Comparison of ENCODE assay signal across 16 cellular contexts in genomic region chr7:76997381-76998262, GRCh38. TPM values are rescaled to one million over a fixed set of nuclear protein-coding genes. Genes with fewer than 3 reads are reported as not detected.
A peak's percentile ranks its signal among the peaks of the same experiment; 100 is the strongest.
DNase-seq lines count a peak whose midpoint lies in the region; ATAC-seq, FAIRE-seq and TF ChIP-seq lines count a peak whose summit lies in the region.
"Had no signal": no experiment of that assay in that cellular context is flagged by ENCODE, and none has a peak within 500 bp of the region (broad histone marks: within the 10 kb centered on the region; RNA-seq: fewer than 3 reads in every experiment).

No MANE protein-coding gene starts in this region.

- no peaks in the 10 kb centered on the region for H3K9me1 ChIP-seq in keratinocyte (ENCODE audit: control insufficient read depth, extremely low read depth, insufficient read depth, low read length)

- H3K4me1 ChIP-seq in left ventricle myocardium inferior (no peaks in the 10 kb centered on the region), keratinocyte (ENCODE audit: control insufficient read depth, extremely low read depth, insufficient read depth, low read length) (no peaks in the 10 kb centered on the region), aorta (ENCODE audit: control insufficient read depth in 1 of 2, insufficient read depth in 2 of 2, low read length in 2 of 2) (no peaks in the 10 kb centered on the region)
- H3K4me1 ChIP-seq: BLaER1 treated with 17β-estradiol and CSF1 and Interleukin-3, amounts not matched to agents 10 nM and 100 nM; spleen had no signal

- dilution Hi-C loops in keratinocyte (cut with MboI; ENCODE audit: extremely low pct_ligation_motif_present, low sequenced_read_pairs): no loop called here

- H3K27ac ChIP-seq in left ventricle myocardium inferior (replicated peaks) (no peak overlapping the region), keratinocyte (ENCODE audit: control insufficient read depth, insufficient read depth, low read length) (no peak overlapping the region), aorta (ENCODE audit: low read depth in 1 of 2, low read length in 2 of 2) (no peak overlapping the region)
- H3K27ac ChIP-seq: BLaER1 treated with 17β-estradiol and CSF1 and Interleukin-3, amounts not matched to agents 10 nM and 100 nM; brain microvascular endothelial cell had no signal

- no peak overlapping the region for H3K4me3 ChIP-seq in left ventricle myocardium inferior
- H3K4me3 ChIP-seq in keratinocyte (ENCODE audit: control insufficient read depth in 2 of 3, extremely low read depth in 1 of 3, insufficient read depth in 2 of 3, low read depth in 1 of 3, low read length in 3 of 3): no peak overlapping the region
- H3K4me3 ChIP-seq in aorta (ENCODE audit: low read length in 2 of 2): no peak overlapping the region
- H3K4me3 ChIP-seq: BLaER1 treated with 17β-estradiol and CSF1 and Interleukin-3, amounts not matched to agents 10 nM and 100 nM; spleen had no signal

- TF ChIP-seq CTCF in left ventricle myocardium inferior (IDR thresholded peaks at IDR 0.05; ENCODE audit: borderline replicate concordance): no peak
- TF ChIP-seq CTCF in keratinocyte (optimal IDR thresholded peaks at IDR 0.05 in 1 of 3, IDR thresholded peaks at IDR 0.05 in 1 of 3, conservative IDR thresholded peaks at IDR 0.05 in 1 of 3; ENCODE audit: extremely low read depth in 1 of 3, insufficient read depth in 2 of 3, low read length in 3 of 3): no peak

- no peak overlapping the region for H3K27ac Mint-ChIP-seq in activated T-helper 17 cell treated with anti-CD3 and anti-CD28 coated beads, Interleukin-2, amount 50 U/mL, for 72 hours

- peak; percentile 70 for DNase-seq in cardiac septum (ENCODE audit: low spot score)
- DNase-seq in left ventricle myocardium inferior: no peak
- no peak for DNase-seq in keratinocyte (ENCODE audit: low read depth, low spot score)
- no peak for DNase-seq in aorta
- DNase-seq in stimulated activated CD4-positive, alpha-beta T cell treated with anti-CD3 and anti-CD28 coated beads, Interleukin-12 subunit alpha, Interleukin-12 subunit beta, amount 100 ng/mL, for 4 hours: no peak
- DNase-seq in SKM-1 (lab: John Stamatoyannopoulos, UW; ENCODE audit: unreplicated experiment): no peak
- DNase-seq: brain microvascular endothelial cell, erythroblast, NCI-H2029, spleen, T-cell had no signal

- no peaks in the 10 kb centered on the region for H3K9me3 ChIP-seq in left ventricle myocardium inferior (replicated peaks)
- no peaks in the 10 kb centered on the region for H3K9me3 ChIP-seq in keratinocyte (ENCODE audit: control insufficient read depth, low read depth, low read length)
- no peaks in the 10 kb centered on the region for H3K9me3 ChIP-seq in aorta (ENCODE audit: control insufficient read depth, low read length)
- H3K9me3 ChIP-seq: BLaER1 treated with 17β-estradiol and CSF1 and Interleukin-3, amounts not matched to agents 10 nM and 100 nM; spleen had no signal

- H4K20me1 ChIP-seq in keratinocyte (ENCODE audit: control insufficient read depth, extremely low read depth, insufficient read depth, low read length): no peaks in the 10 kb centered on the region

- peaks cover 9% of the 10 kb centered on the region for H3K36me3 ChIP-seq in left ventricle myocardium inferior
- H3K36me3 ChIP-seq in keratinocyte (ENCODE audit: control insufficient read depth in 2 of 2, extremely low read depth in 1 of 2, insufficient read depth in 2 of 2, low read length in 2 of 2): peaks cover 0 to 3% of the 10 kb centered on the region in 2 experiments
- no peaks in the 10 kb centered on the region for H3K36me3 ChIP-seq in aorta (ENCODE audit: control insufficient read depth in 1 of 2, insufficient read depth in 2 of 2, low read length in 1 of 2)
- H3K36me3 ChIP-seq: brain microvascular endothelial cell had no signal

- no peaks in the 10 kb centered on the region for H3K9me3 Mint-ChIP-seq in activated T-helper 17 cell treated with anti-CD3 and anti-CD28 coated beads, Interleukin-2, amount 50 U/mL, for 72 hours
- H3K9me3 Mint-ChIP-seq: neural crest cell, T-cell had no signal

- no peak overlapping the region for H3K4me3 Mint-ChIP-seq in activated T-helper 17 cell treated with anti-CD3 and anti-CD28 coated beads, Interleukin-2, amount 50 U/mL, for 72 hours
- H3K4me3 Mint-ChIP-seq: neural crest cell, T-cell had no signal

- H3K27me3 ChIP-seq in left ventricle myocardium inferior (ENCODE audit: low read depth) (no peaks in the 10 kb centered on the region), keratinocyte (ENCODE audit: control insufficient read depth, extremely low read depth, insufficient read depth, low read length) (no peaks in the 10 kb centered on the region), aorta (ENCODE audit: control insufficient read depth in 1 of 2, insufficient read depth in 2 of 2, low read length in 1 of 2) (no peaks in the 10 kb centered on the region)
- H3K27me3 ChIP-seq: BLaER1 treated with 17β-estradiol and CSF1 and Interleukin-3, amounts not matched to agents 10 nM and 100 nM; brain microvascular endothelial cell; spleen had no signal

- H3K27me3 Mint-ChIP-seq in activated T-helper 17 cell treated with anti-CD3 and anti-CD28 coated beads, Interleukin-2, amount 50 U/mL, for 72 hours: no peaks in the 10 kb centered on the region
- H3K27me3 Mint-ChIP-seq: T-cell had no signal

- intact Hi-C loops in cardiac septum (cut with DNase I) (loop anchor here (10.0 kb wide), 1 partner anchor 493 kb away; no protein-coding TSS in a partner anchor), left ventricle myocardium inferior (cut with micrococcal nuclease) (no loop called here), aorta (cut with DNase I) (no loop called here)

- H3K79me2 ChIP-seq in keratinocyte (ENCODE audit: control insufficient read depth, insufficient read depth, low read length): peaks cover 13% of the 10 kb centered on the region

- FAIRE-seq in keratinocyte (lab: Jason Lieb, UNC): peak; percentile 61

- WGBS in aorta, 2 donors: 74 to 88% methylated on average over 4 of the region's 4 CpGs

- no peak overlapping the region for H3K9ac ChIP-seq in keratinocyte (ENCODE audit: control insufficient read depth, extremely low read depth, insufficient read depth, low read length)
- H3K9ac ChIP-seq: BLaER1 treated with 17β-estradiol and CSF1 and Interleukin-3, amounts not matched to agents 10 nM and 100 nM had no signal

- no peaks in the 10 kb centered on the region for H3K4me1 Mint-ChIP-seq in activated T-helper 17 cell treated with anti-CD3 and anti-CD28 coated beads, Interleukin-2, amount 50 U/mL, for 72 hours
- H3K4me1 Mint-ChIP-seq: neural crest cell had no signal

- H3K36me3 Mint-ChIP-seq in activated T-helper 17 cell treated with anti-CD3 and anti-CD28 coated beads, Interleukin-2, amount 50 U/mL, for 72 hours (ENCODE audit: low read depth): peaks cover 10% of the 10 kb centered on the region

- no peak overlapping the region for H2AFZ ChIP-seq in keratinocyte (ENCODE audit: control insufficient read depth, low read length)

- H3K4me2 ChIP-seq in keratinocyte (ENCODE audit: control insufficient read depth, extremely low read depth, insufficient read depth, low read depth, low read length): no peak overlapping the region
- H3K4me2 ChIP-seq: BLaER1 treated with 17β-estradiol and CSF1 and Interleukin-3, amounts not matched to agents 10 nM and 100 nM had no signal

- ATAC-seq in activated T-helper 17 cell treated with anti-CD3 and anti-CD28 coated beads, Interleukin-2, amount 50 U/mL, for 72 hours (replicated peaks): peak; percentile 28
- ATAC-seq in aorta (ENCODE audit: low FRiP score): peak; percentile 44
- no peak for ATAC-seq in GM19395 (IDR thresholded peaks at IDR 0.05; ENCODE audit: unreplicated experiment)

RNA-seq across cellular contexts. Expression of gene SPDYE17, which starts 34.5 kb away (rescaled TPM):
- not detected for total RNA-seq in cardiac septum
- not detected for total RNA-seq in left ventricle myocardium inferior
- total RNA-seq in activated T-helper 17 cell treated with anti-CD3 and anti-CD28 coated beads, Interleukin-2, amount 50 U/mL, for 72 hours: not detected
- polyA plus RNA-seq in keratinocyte: not detected in 3 replicates
- not detected for polyA plus RNA-seq in keratinocyte (2011; ENCODE audit: low read depth)
- not detected in 2 replicates for polyA plus RNA-seq in keratinocyte (2011; cell fraction: cytosol; rRNA removed)
- not detected in 2 replicates for polyA plus RNA-seq in keratinocyte (2011; cell fraction: nucleus; rRNA removed)
- polyA plus RNA-seq in keratinocyte (2012; ENCODE audit: low replicate concordance): not detected in 2 replicates
- polyA minus RNA-seq in keratinocyte: not detected in 3 replicates
- not detected for polyA minus RNA-seq in keratinocyte (2011; cell fraction: cytosol; rRNA and poly(A)+ RNA removed)
- polyA minus RNA-seq in keratinocyte (2011; cell fraction: nucleus; rRNA and poly(A)+ RNA removed): not detected in 2 replicates
- not detected for total RNA-seq in aorta
- polyA plus RNA-seq in aorta: not detected
- total RNA-seq: LHCN-M2, neural crest cell, spleen, T-cell had no signal
- polyA plus RNA-seq: spleen had no signal
